27 cellular contexts compared by ENCODE assay signal in genomic region chr7:43198016-43198415, GRCh38.
"Had no signal": no experiment of that assay in that cellular context is flagged by ENCODE, and none has a peak within 500 bp of the region (broad histone marks: within the 10 kb centered on the region; RNA-seq: fewer than 3 reads in every experiment).

No MANE protein-coding gene starts in this region.

- H3K27ac ChIP-seq: breast epithelium, esophagus muscularis mucosa, left lung, lower lobe of right lung, pancreas, prostate gland, sigmoid colon, transverse colon, vagina, WERI-Rb-1 had no signal

- H3K9me3 ChIP-seq: breast epithelium, esophagus muscularis mucosa, left lung, lower lobe of right lung, pancreas, prostate gland, sigmoid colon, transverse colon, vagina had no signal

- FAIRE-seq: pancreas, small intestine, TTC549 had no signal

- H3K36me3 ChIP-seq: breast epithelium, esophagus muscularis mucosa, left lung, lower lobe of right lung, pancreas, prostate gland, sigmoid colon, transverse colon, vagina, WERI-Rb-1 had no signal

- DNase-seq: activated CD4-positive, alpha-beta memory T cell treated with anti-CD3 and anti-CD28 coated beads for 36 hours; activated CD4-positive, alpha-beta T cell treated with anti-CD3 and anti-CD28 coated beads, Interleukin-2, amount 10 ng/mL, durations not matched to agents 24 days and 14 days; activated CD4-positive, CD25-positive, alpha-beta regulatory T cell treated with anti-CD3 and anti-CD28 coated beads, Interleukin-2, amount 50 U/mL, for 72 hours; activated CD8-positive, alpha-beta memory T cell treated with anti-CD3 and anti-CD28 coated beads, Interleukin-2, amount 50 U/mL, for 48 hours; activated naive CD8-positive, alpha-beta T cell treated with anti-CD3 and anti-CD28 coated beads, Interleukin-2, amount 50 U/mL, for 24 hours; activated T-cell treated with anti-CD3 and anti-CD28 coated beads, Interleukin-2, amount 50 U/mL, for 24 hours; amygdala; endodermal cell; foreskin melanocyte; kidney glomerular epithelial cell; left lung; lower lobe of right lung; nucleus accumbens; pancreas; sigmoid colon; small intestine; stimulated activated CD4-positive, alpha-beta T cell treated with anti-CD3 and anti-CD28 coated beads, Interleukin-4, amount 100 ng/mL, for 4 hours; stimulated activated CD8-positive, alpha-beta memory T cell treated with anti-CD3 and anti-CD28 coated beads, Interleukin-4, amount 100 ng/mL, for 48 hours; stimulated activated naive B cell treated with anti-CD40 and anti-IgM and Interleukin-4, amounts not matched to agents 10 μg/mL and 1 μg/mL and 100 μg/mL, for 72 hours; T-helper 9 cell; transverse colon; WERI-Rb-1 had no signal

- ATAC-seq: activated naive CD8-positive, alpha-beta T cell treated with anti-CD3 and anti-CD28 coated beads, Interleukin-2, amount 50 U/mL, for 24 hours; left lung; pancreas; stimulated activated naive B cell treated with anti-CD40 and anti-IgM and Interleukin-4, amounts not matched to agents 10 μg/mL and 1 μg/mL and 100 μg/mL, for 72 hours had no signal

- H3K4me3 ChIP-seq: breast epithelium, esophagus muscularis mucosa, left lung, lower lobe of right lung, pancreas, prostate gland, sigmoid colon, transverse colon, vagina had no signal

- H3K27me3 ChIP-seq: breast epithelium, sigmoid colon, vagina had no signal

- H3K4me1 ChIP-seq: breast epithelium, esophagus muscularis mucosa, left lung, lower lobe of right lung, pancreas, prostate gland, sigmoid colon, transverse colon, vagina had no signal
